14 cellular contexts compared by ENCODE assay signal in the genomic region with DNA sequence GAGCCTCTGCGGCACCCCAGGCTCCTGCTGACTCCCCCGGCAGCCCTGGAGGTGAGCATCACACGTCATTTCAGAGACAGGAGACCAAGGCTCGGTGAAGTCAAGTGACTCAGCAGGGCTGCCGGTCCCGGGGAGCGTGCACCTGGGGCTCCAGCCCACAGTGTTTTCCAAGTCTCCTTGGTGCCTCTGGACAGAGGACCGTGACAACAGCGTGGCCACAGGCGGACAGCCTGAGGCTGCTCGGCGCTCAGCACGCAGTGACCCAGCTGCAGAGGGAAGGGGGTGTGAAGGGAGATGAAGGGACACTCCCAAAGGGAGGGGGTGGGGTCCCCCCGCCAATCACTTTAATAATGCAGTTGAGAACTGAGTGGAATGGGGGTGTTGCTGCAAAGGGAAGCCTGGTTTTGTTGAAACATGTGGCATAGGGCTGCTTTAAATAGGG. TPM values are rescaled to one million over a fixed set of nuclear protein-coding genes. Genes with fewer than 3 reads are reported as not detected.
"Had no signal": no experiment of that assay in that cellular context is flagged by ENCODE, and none has a peak within 500 bp of the region (broad histone marks: within the 10 kb centered on the region; RNA-seq: fewer than 3 reads in every experiment).

No MANE protein-coding gene starts in this region.

- DNase-seq: activated CD4-positive, alpha-beta T cell treated with anti-CD3 and anti-CD28 coated beads, Interleukin-2, amount 50 U/mL, for 1 hour; activated naive CD4-positive, alpha-beta T cell treated with Interleukin-2 at 50 U/mL for 16 hours; aorta; cerebellar nuclear complex; dermis blood vessel endothelial cell; left lung; mammary epithelial cell; pancreas; stimulated activated CD4-positive, alpha-beta T cell treated with anti-CD3 and anti-CD28 coated beads, Interleukin-2, amount 100 ng/mL, for 24 hours; uterus had no signal

- ATAC-seq: left lung, pancreas had no signal

- H3K27ac ChIP-seq: hepatocyte, left lung, pancreas, tibial nerve, uterus had no signal

RNA-seq across cellular contexts. Expression of a gene that starts 17.5 kb away (rescaled TPM):
- total RNA-seq: activated CD8-positive, alpha-beta memory T cell treated with anti-CD3 and anti-CD28 coated beads for 36 hours; aorta; dermis blood vessel endothelial cell; epithelial cell of proximal tubule; left lung; mammary epithelial cell; tibial nerve; uterus had no signal

RNA-seq across cellular contexts. Expression of a gene that starts 37.0 kb away (rescaled TPM):
- total RNA-seq: activated CD8-positive, alpha-beta memory T cell treated with anti-CD3 and anti-CD28 coated beads for 36 hours; mammary epithelial cell had no signal

RNA-seq across cellular contexts. Expression of a gene that starts 54.5 kb away (rescaled TPM):
- total RNA-seq: aorta, tibial nerve had no signal
